In the genomic region with DNA sequence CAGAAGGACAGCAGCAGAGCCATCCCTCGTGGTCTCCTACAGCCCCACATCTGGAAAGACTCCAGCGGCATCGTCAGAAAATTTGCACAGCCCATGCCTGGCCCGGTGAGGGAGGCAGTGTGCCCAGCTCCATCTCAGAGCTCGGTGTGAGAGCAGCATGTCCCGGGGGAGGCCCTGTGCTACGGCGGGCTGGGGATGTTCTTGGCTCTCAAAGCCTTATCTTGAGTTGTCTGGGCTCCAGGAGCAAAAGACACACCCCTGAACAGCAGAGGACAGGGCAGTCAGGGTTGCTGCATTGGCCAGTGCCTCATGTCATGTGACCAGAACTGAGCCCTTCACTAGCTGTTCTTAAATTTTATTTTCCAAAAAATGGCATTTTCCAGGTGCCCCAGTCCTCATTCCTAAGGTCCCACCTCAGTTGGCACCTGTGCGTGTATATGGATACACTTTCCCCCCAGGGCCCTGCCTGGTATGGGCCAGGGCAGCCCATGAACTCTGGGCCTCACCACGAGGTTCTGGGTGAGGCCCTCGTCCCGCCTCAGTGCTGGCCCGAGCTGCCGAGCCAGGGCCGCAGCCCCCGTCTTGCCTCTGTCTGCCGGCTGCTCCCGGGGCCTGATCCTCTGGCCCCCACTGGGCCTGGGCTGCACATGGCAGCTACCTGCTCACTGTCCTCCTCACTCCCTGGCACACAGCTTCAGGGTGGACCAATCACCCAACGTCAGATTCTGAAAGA, we compare ENCODE assay signal across 13 cellular contexts. TPM values are rescaled to one million over a fixed set of nuclear protein-coding genes. Genes with fewer than 3 reads are reported as not detected.
DNase-seq lines count a peak whose midpoint lies in the region; TF ChIP-seq lines count a peak whose summit lies in the region.
"Had no signal": no experiment of that assay in that cellular context is flagged by ENCODE, and none has a peak within 500 bp of the region (broad histone marks: within the 10 kb centered on the region; RNA-seq: fewer than 3 reads in every experiment).

No MANE protein-coding gene starts in this region.

- no peaks in the 10 kb centered on the region for H3K27me3 ChIP-seq in CD8-positive, alpha-beta memory T cell (ENCODE audit: insufficient read depth, low read length, poor library complexity, severe bottlenecking)
- no peaks in the 10 kb centered on the region for H3K27me3 ChIP-seq in osteoblast (ENCODE audit: insufficient read depth, low read length)
- H3K27me3 ChIP-seq: right lobe of liver had no signal

- H3K4me3 Mint-ChIP-seq in CD8-positive, alpha-beta memory T cell: peak overlapping the region in 3 of 7 donors; percentile 53 to 81 (median 69)
- H3K4me3 Mint-ChIP-seq: CD14-positive monocyte had no signal

- H2AFZ ChIP-seq in osteoblast (ENCODE audit: low read length): no peak overlapping the region

- peaks cover 9% of the 10 kb centered on the region for H3K79me2 ChIP-seq in osteoblast (ENCODE audit: insufficient read depth, low read length)

- CTCF ChIA-PET in CD8-positive, alpha-beta memory T cell (lab: Charles Lee): interaction anchor here (1.0 to 2.2 kb wide), 3 partner anchors 10 to 72 kb away, joined by 3 to 5 read pairs (median 4); a partner anchor contains a TSS

- H3K36me3 Mint-ChIP-seq in CD8-positive, alpha-beta memory T cell: peaks cover 0 to 58% (median 6%) of the 10 kb centered on the region in 3 donors

- H3K4me1 ChIP-seq in CD8-positive, alpha-beta memory T cell (ENCODE audit: insufficient read depth, low read length): peaks cover 32% of the 10 kb centered on the region
- H3K4me1 ChIP-seq in osteoblast (ENCODE audit: insufficient read depth, low read length): peaks cover 15% of the 10 kb centered on the region

- peaks cover 25% of the 10 kb centered on the region for H3K36me3 ChIP-seq in CD8-positive, alpha-beta memory T cell (ENCODE audit: insufficient read depth, low read length)
- H3K36me3 ChIP-seq in osteoblast (ENCODE audit: insufficient read depth, low read length): peaks cover 44% of the 10 kb centered on the region

- peak in 1 of 5 donors; percentile 40 for DNase-seq in CD8-positive, alpha-beta memory T cell
- DNase-seq in fibroblast of the aortic adventitia (ENCODE audit: low read depth) (peak; percentile 59), osteoblast (ENCODE audit: insufficient read length, low spot score, missing footprints) (peak; percentile 90), ecto neural progenitor cell (ENCODE audit: low spot score) (no peak), T1000 (lab: John Stamatoyannopoulos, UW) (no peak), Ammon's horn (ENCODE audit: low spot score) (no peak)
- DNase-seq in central memory CD4-positive, alpha-beta T cell: no peak
- DNase-seq: amygdala; stimulated activated CD4-positive, alpha-beta T cell treated with anti-CD3 and anti-CD28 coated beads, Interleukin-4, amount 100 ng/mL, for 4 hours had no signal

- H3K9me3 Mint-ChIP-seq in CD8-positive, alpha-beta memory T cell: no peaks in the 10 kb centered on the region
- H3K9me3 Mint-ChIP-seq: CD14-positive monocyte; stimulated activated naive CD8-positive, alpha-beta T cell treated with anti-CD3 and anti-CD28 coated beads, Interleukin-15, Interleukin-2, amounts not matched to agents 100 ng/mL and 50 ng/mL, for 24 hours had no signal

- H3K27ac Mint-ChIP-seq in CD8-positive, alpha-beta memory T cell: peak overlapping the region in 5 of 8 donors; percentile 4 to 80 (median 23)

- no peak overlapping the region for H3K4me2 ChIP-seq in osteoblast (ENCODE audit: insufficient read depth, low read length)

- peaks cover 0 to 4% of the 10 kb centered on the region in 2 donors for H3K27me3 Mint-ChIP-seq in CD8-positive, alpha-beta memory T cell
- H3K27me3 Mint-ChIP-seq: stimulated activated naive CD8-positive, alpha-beta T cell treated with anti-CD3 and anti-CD28 coated beads, Interleukin-15, Interleukin-2, amounts not matched to agents 100 ng/mL and 50 ng/mL, for 24 hours had no signal

- no peak overlapping the region for H3K4me3 ChIP-seq in CD8-positive, alpha-beta memory T cell (ENCODE audit: low read length)
- no peak overlapping the region for H3K4me3 ChIP-seq in fibroblast of the aortic adventitia (ENCODE audit: low read depth, low read length)
- H3K4me3 ChIP-seq in osteoblast (ENCODE audit: insufficient read depth, low read length): no peak overlapping the region
- H3K4me3 ChIP-seq: right lobe of liver had no signal

- TF ChIP-seq CTCF in VCaP (conservative IDR thresholded peaks at IDR 0.05): no peak
- no peak for TF ChIP-seq CTCF in fibroblast of the aortic adventitia (IDR thresholded peaks at IDR 0.05; ENCODE audit: insufficient read depth, low read length)
- no peak for TF ChIP-seq CTCF in osteoblast (IDR thresholded peaks at IDR 0.05; ENCODE audit: extremely low read depth, low read depth, low read length)

- peaks cover 16% of the 10 kb centered on the region for H4K20me1 ChIP-seq in osteoblast (ENCODE audit: insufficient read depth, low read length)

- H3K4me1 Mint-ChIP-seq in CD8-positive, alpha-beta memory T cell: peaks cover 12 to 39% (median 13%) of the 10 kb centered on the region in 3 donors

- POLR2A ChIA-PET in CD8-positive, alpha-beta memory T cell (lab: Charles Lee): interaction anchor here (1.5 kb wide), 1 partner anchor 38 kb away, joined by 4 read pairs; a partner anchor contains a TSS

- H3K9me3 ChIP-seq in CD8-positive, alpha-beta memory T cell (ENCODE audit: low read length): no peaks in the 10 kb centered on the region
- no peaks in the 10 kb centered on the region for H3K9me3 ChIP-seq in osteoblast (ENCODE audit: low read depth, low read length)
- H3K9me3 ChIP-seq: right lobe of liver had no signal

- no peak overlapping the region for H3K27ac ChIP-seq in CD8-positive, alpha-beta memory T cell (ENCODE audit: low read depth, low read length)
- H3K27ac ChIP-seq in VCaP (0 out of 2 replicates have a peak overlapping the region, but pooled peaks have one; percentile 14), osteoblast (ENCODE audit: low read depth, low read length) (no peak overlapping the region)
- H3K27ac ChIP-seq: right lobe of liver had no signal

RNA-seq across cellular contexts. Expression of a gene that starts 3.0 kb away (rescaled TPM):
- 10 to 100 TPM; 40.6 to 47.7 TPM for total RNA-seq in CD8-positive, alpha-beta memory T cell
- 89.2 TPM for polyA plus RNA-seq in CD8-positive, alpha-beta memory T cell
- 15.4 and 48.3 TPM in 2 replicates for total RNA-seq in fibroblast of the aortic adventitia (ENCODE audit: low replicate concordance)
- 15.0 and 18.1 TPM in 2 replicates for total RNA-seq in osteoblast

RNA-seq across cellular contexts. Expression of a gene that starts 37.7 kb away (rescaled TPM):
- 10 to 100 TPM; 16.9 to 18.5 TPM for total RNA-seq in CD8-positive, alpha-beta memory T cell
- 4.3 TPM for polyA plus RNA-seq in CD8-positive, alpha-beta memory T cell
- 22.0 and 28.2 TPM in 2 replicates for total RNA-seq in fibroblast of the aortic adventitia (ENCODE audit: low replicate concordance)
- total RNA-seq in osteoblast: 31.2 and 39.4 TPM in 2 replicates

RNA-seq across cellular contexts. Expression of a gene that starts 38.0 kb away (rescaled TPM):
- under 1 TPM; 0.15 to 0.31 TPM for total RNA-seq in CD8-positive, alpha-beta memory T cell
- polyA plus RNA-seq in CD8-positive, alpha-beta memory T cell: 0.35 TPM
- total RNA-seq in fibroblast of the aortic adventitia (ENCODE audit: low replicate concordance) (1.4 TPM in 1 of 2 replicates, not detected in the other), osteoblast (1.1 and 2.7 TPM in 2 replicates)

Comparison
In these comparisons a context has a peak if more than half of its experiments do, and no peak if none do; other contexts are left out.
1. DNase-seq: peak in fibroblast of the aortic adventitia (single experiment) and osteoblast (single experiment); none in ecto neural progenitor cell (single experiment), central memory CD4-positive, alpha-beta T cell (single experiment), T1000 (single experiment) and Ammon's horn (single experiment).